In genomic region chr22:36733271-36733670, GRCh38 we compare ENCODE assay signal across 34 cellular contexts. TPM values are rescaled to one million over a fixed set of nuclear protein-coding genes. Genes with fewer than 3 reads are reported as not detected.
"Had no signal": no experiment of that assay in that cellular context is flagged by ENCODE, and none has a peak within 500 bp of the region (broad histone marks: within the 10 kb centered on the region; RNA-seq: fewer than 3 reads in every experiment).

No MANE protein-coding gene starts in this region.

- ATAC-seq: activated CD8-positive, alpha-beta T cell treated with anti-CD3 and anti-CD28 coated beads for 36 hours; activated T-cell treated with anti-CD3 and anti-CD28 coated beads, Interleukin-2, amount 50 U/mL, for 72 hours; left ventricle myocardium superior; mucosa of descending colon; natural killer cell treated with Interleukin-12 subunit alpha and Interleukin-12 subunit beta and Interleukin-15 and Interleukin-18, amount 100 ng/mL, for 72 hours; right lobe of liver had no signal

- H3K36me3 ChIP-seq: adrenal gland, ascending aorta, cardiac muscle cell, esophagus squamous epithelium, right lobe of liver, suprapubic skin, tibial artery had no signal

- H3K27ac Mint-ChIP-seq: activated CD4-positive, alpha-beta T cell treated with anti-CD3 and anti-CD28 coated beads, Interleukin-2, amount 10 ng/mL, durations not matched to agents 7 days and 5 days; activated CD8-positive, alpha-beta T cell treated with anti-CD3 and anti-CD28 coated beads for 36 hours; activated naive CD8-positive, alpha-beta T cell treated with anti-CD3 and anti-CD28 coated beads for 36 hours; activated T-cell treated with anti-CD3 and anti-CD28 coated beads, Interleukin-2, amount 50 U/mL, for 72 hours; brain; natural killer cell treated with Interleukin-12 subunit alpha and Interleukin-12 subunit beta and Interleukin-15 and Interleukin-18, amount 100 ng/mL, for 72 hours; progenitor cell of endocrine pancreas; stimulated activated effector memory CD8-positive, alpha-beta T cell treated with anti-CD3 and anti-CD28 coated beads, Interleukin-12 subunit alpha, Interleukin-12 subunit beta, amount 100 ng/mL, for 72 hours; stimulated activated naive CD8-positive, alpha-beta T cell treated with anti-CD3 and anti-CD28 coated beads, Interleukin-15, Interleukin-2, amounts not matched to agents 100 ng/mL and 50 ng/mL, for 24 hours; T-helper 1 cell treated with Interleukin-12 subunit alpha and Interleukin-12 subunit beta and Interleukin-4 antibody, amounts not matched to agents 30 μg/mL and 1 μg/mL, for 36 hours had no signal

- H3K9me3 ChIP-seq: adrenal gland, ascending aorta, esophagus squamous epithelium, mucosa of descending colon, right lobe of liver, suprapubic skin, tibial artery had no signal

- H3K4me3 Mint-ChIP-seq: activated CD4-positive, alpha-beta T cell treated with anti-CD3 and anti-CD28 coated beads, Interleukin-2, amount 10 ng/mL, durations not matched to agents 7 days and 5 days; activated CD8-positive, alpha-beta T cell treated with anti-CD3 and anti-CD28 coated beads for 36 hours; activated naive CD8-positive, alpha-beta T cell treated with anti-CD3 and anti-CD28 coated beads for 36 hours; activated T-cell treated with anti-CD3 and anti-CD28 coated beads, Interleukin-2, amount 50 U/mL, for 72 hours; brain; natural killer cell treated with Interleukin-12 subunit alpha and Interleukin-12 subunit beta and Interleukin-15 and Interleukin-18, amount 100 ng/mL, for 72 hours; stimulated activated effector memory CD8-positive, alpha-beta T cell treated with anti-CD3 and anti-CD28 coated beads, Interleukin-12 subunit alpha, Interleukin-12 subunit beta, amount 100 ng/mL, for 72 hours; stimulated activated naive CD8-positive, alpha-beta T cell treated with anti-CD3 and anti-CD28 coated beads, Interleukin-15, Interleukin-2, amounts not matched to agents 100 ng/mL and 50 ng/mL, for 24 hours; T-helper 1 cell treated with Interleukin-12 subunit alpha and Interleukin-12 subunit beta and Interleukin-4 antibody, amounts not matched to agents 30 μg/mL and 1 μg/mL, for 36 hours had no signal

- H3K27ac ChIP-seq: adrenal gland, ascending aorta, cardiac muscle cell, epithelial cell of prostate, esophagus squamous epithelium, right lobe of liver, suprapubic skin, tibial artery, VCaP had no signal

- H3K9me3 Mint-ChIP-seq: activated CD4-positive, alpha-beta T cell treated with anti-CD3 and anti-CD28 coated beads, Interleukin-2, amount 10 ng/mL, durations not matched to agents 7 days and 5 days; activated CD8-positive, alpha-beta T cell treated with anti-CD3 and anti-CD28 coated beads for 36 hours; activated naive CD8-positive, alpha-beta T cell treated with anti-CD3 and anti-CD28 coated beads for 36 hours; natural killer cell treated with Interleukin-12 subunit alpha and Interleukin-12 subunit beta and Interleukin-15 and Interleukin-18, amount 100 ng/mL, for 72 hours; stimulated activated effector memory CD8-positive, alpha-beta T cell treated with anti-CD3 and anti-CD28 coated beads, Interleukin-12 subunit alpha, Interleukin-12 subunit beta, amount 100 ng/mL, for 72 hours; stimulated activated naive CD8-positive, alpha-beta T cell treated with anti-CD3 and anti-CD28 coated beads, Interleukin-15, Interleukin-2, amounts not matched to agents 100 ng/mL and 50 ng/mL, for 24 hours; T-helper 1 cell treated with Interleukin-12 subunit alpha and Interleukin-12 subunit beta and Interleukin-4 antibody, amounts not matched to agents 30 μg/mL and 1 μg/mL, for 36 hours had no signal

- H3K4me3 ChIP-seq: adrenal gland, ascending aorta, cardiac muscle cell, esophagus squamous epithelium, mucosa of descending colon, right lobe of liver, suprapubic skin, tibial artery had no signal

- H3K4me1 ChIP-seq: ascending aorta, right lobe of liver, tibial artery had no signal

- H3K27me3 ChIP-seq: adrenal gland, ascending aorta, right lobe of liver had no signal

- H3K4me1 Mint-ChIP-seq: activated CD4-positive, alpha-beta T cell treated with anti-CD3 and anti-CD28 coated beads, Interleukin-2, amount 10 ng/mL, durations not matched to agents 7 days and 5 days; activated naive CD8-positive, alpha-beta T cell treated with anti-CD3 and anti-CD28 coated beads for 36 hours; brain; stimulated activated effector memory CD8-positive, alpha-beta T cell treated with anti-CD3 and anti-CD28 coated beads, Interleukin-12 subunit alpha, Interleukin-12 subunit beta, amount 100 ng/mL, for 72 hours had no signal

- DNase-seq: activated CD4-positive, alpha-beta T cell treated with anti-CD3 and anti-CD28 coated beads for 1 hour; activated CD4-positive, alpha-beta T cell treated with anti-CD3 and anti-CD28 coated beads, Interleukin-2, amount 10 ng/mL, durations not matched to agents 7 days and 5 days; activated CD8-positive, alpha-beta T cell treated with anti-CD3 and anti-CD28 coated beads for 36 hours; activated naive CD4-positive, alpha-beta T cell treated with Interleukin-2 at 50 U/mL for 16 hours; activated naive CD8-positive, alpha-beta T cell treated with anti-CD3 and anti-CD28 coated beads for 36 hours; activated T-cell treated with anti-CD3 and anti-CD28 coated beads, Interleukin-2, amount 50 U/mL, for 72 hours; effector CD4-positive, alpha-beta T cell; esophagus squamous epithelium; glutamatergic neuron; left ventricle myocardium superior; mucosa of descending colon; small intestine; stimulated activated CD4-positive, alpha-beta T cell treated with anti-CD3 and anti-CD28 coated beads, Interleukin-4, amount 100 ng/mL, for 24 hours; SW 1271; T-helper 9 cell had no signal

RNA-seq across cellular contexts. Expression of gene CACNG2, which starts 29.7 kb away (rescaled TPM):
- total RNA-seq: activated CD4-positive, alpha-beta T cell treated with anti-CD3 and anti-CD28 coated beads, Interleukin-2, amount 10 ng/mL, durations not matched to agents 7 days and 5 days; activated CD8-positive, alpha-beta T cell treated with anti-CD3 and anti-CD28 coated beads for 36 hours; activated naive CD8-positive, alpha-beta T cell treated with anti-CD3 and anti-CD28 coated beads for 36 hours; activated T-cell treated with anti-CD3 and anti-CD28 coated beads, Interleukin-2, amount 50 U/mL, for 72 hours; ascending aorta; cardiac muscle cell; esophagus squamous epithelium; left ventricle myocardium superior; lung microvascular endothelial cell; mucosa of descending colon; myocyte; natural killer cell treated with Interleukin-12 subunit alpha and Interleukin-12 subunit beta and Interleukin-15 and Interleukin-18, amount 100 ng/mL, for 72 hours; osteoblast; progenitor cell of endocrine pancreas; renal cortical epithelial cell; right lobe of liver; suprapubic skin; urinary bladder had no signal
- polyA plus RNA-seq: cardiac muscle cell, urinary bladder had no signal
